Comparison of ENCODE assay signal across 9 cellular contexts in the genomic region with DNA sequence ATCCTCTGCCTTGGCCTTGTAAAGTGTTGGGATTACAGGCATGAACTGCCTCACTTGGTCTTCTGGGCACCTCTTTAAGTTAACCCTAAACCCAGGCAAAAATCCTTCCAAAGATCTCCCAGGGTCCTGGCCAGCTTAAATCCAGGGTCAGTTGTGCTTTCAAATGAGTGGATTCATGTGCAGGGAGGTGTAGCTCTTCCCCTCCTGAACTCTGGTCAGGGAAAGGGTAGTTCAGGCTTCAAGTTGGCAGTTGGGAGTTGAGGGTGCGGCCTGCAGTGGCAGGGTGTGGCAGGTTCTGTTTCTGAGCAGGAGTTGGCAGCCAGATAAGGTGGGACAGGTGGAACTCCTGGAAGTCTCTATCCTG. TPM values are rescaled to one million over a fixed set of nuclear protein-coding genes. Genes with fewer than 3 reads are reported as not detected.
DNase-seq lines count a peak whose midpoint lies in the region; ATAC-seq and TF ChIP-seq lines count a peak whose summit lies in the region.
"Had no signal": no experiment of that assay in that cellular context is flagged by ENCODE, and none has a peak within 500 bp of the region (broad histone marks: within the 10 kb centered on the region; RNA-seq: fewer than 3 reads in every experiment).

No MANE protein-coding gene starts in this region.

- TF ChIP-seq CTCF in stomach (IDR thresholded peaks at IDR 0.05): no peak

- no peak for ATAC-seq in T-helper 17 cell
- ATAC-seq in GM21723 (IDR thresholded peaks at IDR 0.05; ENCODE audit: unreplicated experiment): no peak
- ATAC-seq in GM19397 (IDR thresholded peaks at IDR 0.05; ENCODE audit: unreplicated experiment): no peak

- TF ChIP-seq POLR2A in stomach (IDR thresholded peaks at IDR 0.05): no peak

- peak overlapping the region; percentile 91 for H3K4me3 Mint-ChIP-seq in activated T-cell treated with anti-CD3 and anti-CD28 coated beads, Interleukin-2, amount 50 U/mL, for 24 hours
- H3K4me3 Mint-ChIP-seq in T-helper 17 cell (no peak overlapping the region), immature natural killer cell (no peak overlapping the region)

- intact Hi-C loops in stomach (cut with DNase I; ENCODE audit: low total_unique reads): no loop called here

- 46 to 86% (median 50%) methylated on average over 1 of the region's 1 CpG for WGBS in stomach, 5 donors

- H3K9me3 ChIP-seq in T-helper 17 cell (ENCODE audit: control insufficient read depth, low read length, poor library complexity, severe bottlenecking) (no peaks in the 10 kb centered on the region), stomach (no peaks in the 10 kb centered on the region), MG63 (no peaks in the 10 kb centered on the region)

- H3K4me1 ChIP-seq in stomach: peaks cover 28 to 62% (median 55%) of the 10 kb centered on the region in 4 donors

- H3K4me3 ChIP-seq in stomach (no peak overlapping the region), MG63 (no peak overlapping the region)
- H3K4me3 ChIP-seq: SJSA1 had no signal

- H3K27ac ChIP-seq in stomach: peak overlapping the region; percentile 28 to 98 (median 94)
- H3K27ac ChIP-seq: SJSA1 had no signal

- peaks cover 81% of the 10 kb centered on the region for H3K36me3 Mint-ChIP-seq in activated T-cell treated with anti-CD3 and anti-CD28 coated beads, Interleukin-2, amount 50 U/mL, for 24 hours (ENCODE audit: low read depth)
- H3K36me3 Mint-ChIP-seq in T-helper 17 cell (ENCODE audit: low read depth): peaks cover 13% of the 10 kb centered on the region
- peaks cover 9 to 28% (median 13%) of the 10 kb centered on the region in 3 donors for H3K36me3 Mint-ChIP-seq in immature natural killer cell

- H3K36me3 ChIP-seq in stomach: peaks cover 65 to 67% (median 65%) of the 10 kb centered on the region in 4 donors
- peaks cover 77% of the 10 kb centered on the region for H3K36me3 ChIP-seq in MG63

- H3K27me3 Mint-ChIP-seq in activated T-cell treated with anti-CD3 and anti-CD28 coated beads, Interleukin-2, amount 50 U/mL, for 24 hours: peaks cover 2% of the 10 kb centered on the region
- no peaks in the 10 kb centered on the region for H3K27me3 Mint-ChIP-seq in T-helper 17 cell
- H3K27me3 Mint-ChIP-seq in immature natural killer cell (ENCODE audit: low read depth in 3 of 3): peaks cover 11 to 27% (median 20%) of the 10 kb centered on the region in 3 donors

- no peaks in the 10 kb centered on the region for H3K27me3 ChIP-seq in stomach
- no peaks in the 10 kb centered on the region for H3K27me3 ChIP-seq in MG63
- H3K27me3 ChIP-seq: SJSA1 had no signal

- DNase-seq in activated T-cell treated with anti-CD3 and anti-CD28 coated beads, Interleukin-2, amount 50 U/mL, for 24 hours: peak; percentile 27
- no peak for DNase-seq in activated T-cell treated with anti-CD3 and anti-CD28 coated beads, Interleukin-2, amount 50 U/mL, for 1 hour
- DNase-seq in T-helper 17 cell: no peak
- no peak for DNase-seq in immature natural killer cell
- DNase-seq in stomach: peak; percentile 59
- no peak for DNase-seq in MG63

- no peaks in the 10 kb centered on the region for H3K9me3 Mint-ChIP-seq in activated T-cell treated with anti-CD3 and anti-CD28 coated beads, Interleukin-2, amount 50 U/mL, for 24 hours
- H3K9me3 Mint-ChIP-seq in immature natural killer cell: no peaks in the 10 kb centered on the region

- peak overlapping the region; percentile 94 for H3K27ac Mint-ChIP-seq in activated T-cell treated with anti-CD3 and anti-CD28 coated beads, Interleukin-2, amount 50 U/mL, for 24 hours
- peak overlapping the region; percentile 82 for H3K27ac Mint-ChIP-seq in T-helper 17 cell
- peak overlapping the region in 5 of 6 donors; percentile 3 to 38 (median 34) for H3K27ac Mint-ChIP-seq in immature natural killer cell

- H3K4me1 Mint-ChIP-seq in activated T-cell treated with anti-CD3 and anti-CD28 coated beads, Interleukin-2, amount 50 U/mL, for 24 hours (ENCODE audit: low read depth): peaks cover 44% of the 10 kb centered on the region
- H3K4me1 Mint-ChIP-seq in T-helper 17 cell (peaks cover 34% of the 10 kb centered on the region), immature natural killer cell (peaks cover 40% of the 10 kb centered on the region in 2 donors)

- TF ChIP-seq EP300 in stomach (IDR thresholded peaks at IDR 0.05): no peak

RNA-seq across cellular contexts. Expression of a gene that starts 3.6 kb away (rescaled TPM):
- total RNA-seq in T-helper 17 cell (10 to 100 TPM; 89.5 to 90.5 TPM), stomach (100 to 1,000 TPM in 2 of 5 donors, 10 to 100 TPM in 3; 25.1 to 327 (median 92.9) TPM)
- polyA plus RNA-seq in immature natural killer cell (100 to 1,000 TPM in 1 of 3 donors, 10 to 100 TPM in 2; 34.4 to 126 (median 62.9) TPM), stomach (100 to 1,000 TPM; 115 to 139 (median 117) TPM)
- total RNA-seq in MG63 (2014; rRNA removed; shearing (Covaris generic); ENCODE audit: low replicate concordance): 250 and 316 TPM in 2 replicates

RNA-seq across cellular contexts. Expression of a gene that starts 20.7 kb away (rescaled TPM):
- total RNA-seq in T-helper 17 cell (not detected), stomach (not detected)
- polyA plus RNA-seq in immature natural killer cell (not detected), stomach (not detected)
- not detected in 2 replicates for total RNA-seq in MG63 (2014; rRNA removed; shearing (Covaris generic); ENCODE audit: low replicate concordance)
- total RNA-seq: SJSA1 had no signal

RNA-seq across cellular contexts. Expression of a gene that starts 24.7 kb away (rescaled TPM):
- total RNA-seq in T-helper 17 cell: 100 to 1,000 TPM in 1 of 2 donors, 10 to 100 TPM in 1; 86.9 to 107 TPM
- polyA plus RNA-seq in immature natural killer cell: 10 to 100 TPM; 28.2 to 44.1 (median 33.3) TPM
- total RNA-seq in stomach: 100 to 1,000 TPM in 2 of 5 donors, 10 to 100 TPM in 3; 32.1 to 262 (median 56.2) TPM
- 10 to 100 TPM; 22.9 to 38.3 (median 25.9) TPM for polyA plus RNA-seq in stomach
- 37.7 and 50.9 TPM in 2 replicates for total RNA-seq in MG63 (2014; rRNA removed; shearing (Covaris generic); ENCODE audit: low replicate concordance)

RNA-seq across cellular contexts. Expression of a gene that starts 54.2 kb away (rescaled TPM):
- 10 to 100 TPM; 62.2 to 62.4 TPM for total RNA-seq in T-helper 17 cell
- 100 to 1,000 TPM; 163 to 196 (median 195) TPM for polyA plus RNA-seq in immature natural killer cell
- 10 to 100 TPM in 4 of 5 donors, 1 to 10 TPM in 1; 4.0 to 89.3 (median 25.5) TPM for total RNA-seq in stomach
- 100 to 1,000 TPM; 149 to 182 (median 168) TPM for polyA plus RNA-seq in stomach
- 441 and 476 TPM in 2 replicates for total RNA-seq in MG63 (2014; rRNA removed; shearing (Covaris generic); ENCODE audit: low replicate concordance)

Comparison
In these comparisons a context has a peak if more than half of its experiments do, and no peak if none do; other contexts are left out.
1. DNase-seq: peak in activated T-cell treated with anti-CD3 and anti-CD28 coated beads, Interleukin-2, amount 50 U/mL, for 24 hours (single experiment) and stomach (single experiment); none in activated T-cell treated with anti-CD3 and anti-CD28 coated beads, Interleukin-2, amount 50 U/mL, for 1 hour (single experiment), T-helper 17 cell (0 of 3), immature natural killer cell (0 of 3) and MG63 (single experiment).
2. H3K27ac Mint-ChIP-seq: peak in every context shown above with its lines; median percentile 94 in activated T-cell treated with anti-CD3 and anti-CD28 coated beads, Interleukin-2, amount 50 U/mL, for 24 hours; 82 in T-helper 17 cell; 34 in immature natural killer cell.